ENCODE assay signal across 11 cellular contexts in genomic region chr11:44852159-44852707, GRCh38.
"Had no signal": no experiment of that assay in that cellular context is flagged by ENCODE, and none has a peak within 500 bp of the region (broad histone marks: within the 10 kb centered on the region; RNA-seq: fewer than 3 reads in every experiment).

No MANE protein-coding gene starts in this region.

- H3K36me3 ChIP-seq: ascending aorta, gastroesophageal sphincter had no signal

- H3K9me3 ChIP-seq: ascending aorta, gastroesophageal sphincter, testis had no signal

- H3K4me3 ChIP-seq: ascending aorta, gastroesophageal sphincter, testis had no signal

- H3K27ac ChIP-seq: ascending aorta, testis had no signal

- H3K4me1 ChIP-seq: ascending aorta, testis had no signal

- DNase-seq: activated CD4-positive, alpha-beta T cell treated with anti-CD3 and anti-CD28 coated beads, Interleukin-2, amount 10 ng/mL, durations not matched to agents 24 days and 14 days; activated naive CD4-positive, alpha-beta T cell treated with Interleukin-2 at 50 U/mL for 16 hours; activated naive CD8-positive, alpha-beta T cell treated with anti-CD3 and anti-CD28 coated beads, Interleukin-2, amount 50 U/mL, for 24 hours; left ventricle myocardium superior; mesendoderm; stimulated activated CD4-positive, alpha-beta T cell treated with anti-CD3 and anti-CD28 coated beads, Interleukin-4, amount 100 ng/mL, for 24 hours; stimulated activated naive CD8-positive, alpha-beta T cell treated with anti-CD3 and anti-CD28 coated beads, Interleukin-15, amount 100 ng/mL, for 72 hours; testis had no signal

- ATAC-seq: activated naive CD8-positive, alpha-beta T cell treated with anti-CD3 and anti-CD28 coated beads, Interleukin-2, amount 50 U/mL, for 24 hours; gastroesophageal sphincter; left ventricle myocardium superior; stimulated activated naive CD8-positive, alpha-beta T cell treated with anti-CD3 and anti-CD28 coated beads, Interleukin-15, amount 100 ng/mL, for 72 hours; WTC11 had no signal

- H3K27me3 ChIP-seq: ascending aorta, gastroesophageal sphincter, testis had no signal
